ENCODE assay signal across 2 cellular contexts in the genomic region with DNA sequence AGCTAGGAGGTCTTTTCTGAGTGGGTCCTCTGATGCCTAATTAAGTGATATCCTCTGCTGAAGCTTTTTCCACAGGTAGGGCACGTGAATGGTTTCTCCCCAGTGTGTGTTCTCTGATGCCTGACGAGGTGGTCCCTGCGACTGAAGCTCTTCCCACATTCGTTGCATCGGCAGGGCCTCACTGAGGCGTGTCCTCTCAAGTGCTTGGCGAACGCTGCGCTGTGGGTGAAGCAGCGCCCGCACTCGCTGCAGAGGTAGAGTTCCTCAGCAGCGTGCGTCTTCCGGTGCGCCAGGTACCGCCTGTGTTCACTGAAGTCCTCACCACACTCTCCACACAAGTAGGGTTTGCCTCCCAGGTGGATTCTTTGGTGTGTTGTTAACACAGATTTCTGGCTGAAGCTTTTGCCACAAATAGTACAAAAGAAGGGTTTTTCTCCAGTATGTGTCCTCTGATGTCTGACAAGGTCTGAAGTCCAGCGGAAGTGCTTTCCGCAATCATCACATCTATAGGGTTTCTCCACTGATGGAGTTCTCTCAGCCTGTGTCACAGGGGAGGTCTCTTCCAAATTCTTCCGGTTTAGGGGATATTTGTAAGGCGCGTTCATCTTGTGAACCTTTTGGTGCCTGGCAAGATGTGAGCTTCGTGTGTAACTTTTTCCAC.
A peak's percentile ranks its signal among the peaks of the same experiment; 100 is the strongest.
TF ChIP-seq lines count a peak whose summit lies in the region.

No MANE protein-coding gene starts in this region.

TF ChIP-seq in IMR-90, 13 proteins besides CTCF, POLR2A, EP300 and RAD21:
- TF ChIP-seq CEBPB (IDR thresholded peaks at IDR 0.05; ENCODE audit: low read depth, low read length), result no peak
- TF ChIP-seq MAFK (IDR thresholded peaks at IDR 0.05; ENCODE audit: low read depth, low read length), result no peak
- no peak for TF ChIP-seq RCOR1 (IDR thresholded peaks at IDR 0.05; ENCODE audit: insufficient replicate concordance, low read length)
- no peak for TF ChIP-seq NFE2L2 (IDR thresholded peaks at IDR 0.05; ENCODE audit: low read depth, low read length)
- TF ChIP-seq, protein P1, sequence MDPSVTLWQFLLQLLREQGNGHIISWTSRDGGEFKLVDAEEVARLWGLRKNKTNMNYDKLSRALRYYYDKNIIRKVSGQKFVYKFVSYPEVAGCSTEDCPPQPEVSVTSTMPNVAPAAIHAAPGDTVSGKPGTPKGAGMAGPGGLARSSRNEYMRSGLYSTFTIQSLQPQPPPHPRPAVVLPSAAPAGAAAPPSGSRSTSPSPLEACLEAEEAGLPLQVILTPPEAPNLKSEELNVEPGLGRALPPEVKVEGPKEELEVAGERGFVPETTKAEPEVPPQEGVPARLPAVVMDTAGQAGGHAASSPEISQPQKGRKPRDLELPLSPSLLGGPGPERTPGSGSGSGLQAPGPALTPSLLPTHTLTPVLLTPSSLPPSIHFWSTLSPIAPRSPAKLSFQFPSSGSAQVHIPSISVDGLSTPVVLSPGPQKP (IDR thresholded peaks at IDR 0.05; ENCODE audit: borderline replicate concordance, low read depth, low read length), result no peak
- TF ChIP-seq BHLHE40 (IDR thresholded peaks at IDR 0.05; ENCODE audit: low read depth, low read length), result no peak
- TF ChIP-seq CHD1 (IDR thresholded peaks at IDR 0.05; ENCODE audit: low read depth, low read length), result no peak
- TF ChIP-seq MXI1 (IDR thresholded peaks at IDR 0.05; ENCODE audit: borderline replicate concordance, low read depth, low read length), result no peak
- TF ChIP-seq, protein P2, sequence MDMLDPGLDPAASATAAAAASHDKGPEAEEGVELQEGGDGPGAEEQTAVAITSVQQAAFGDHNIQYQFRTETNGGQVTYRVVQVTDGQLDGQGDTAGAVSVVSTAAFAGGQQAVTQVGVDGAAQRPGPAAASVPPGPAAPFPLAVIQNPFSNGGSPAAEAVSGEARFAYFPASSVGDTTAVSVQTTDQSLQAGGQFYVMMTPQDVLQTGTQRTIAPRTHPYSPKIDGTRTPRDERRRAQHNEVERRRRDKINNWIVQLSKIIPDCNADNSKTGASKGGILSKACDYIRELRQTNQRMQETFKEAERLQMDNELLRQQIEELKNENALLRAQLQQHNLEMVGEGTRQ (IDR thresholded peaks at IDR 0.05; ENCODE audit: low read depth, low read length), result no peak
- TF ChIP-seq RFX5 (IDR thresholded peaks at IDR 0.05; ENCODE audit: low read depth, low read length), result no peak
- no peak for TF ChIP-seq FOS (IDR thresholded peaks at IDR 0.05; ENCODE audit: low read depth, low read length)
- no peak for TF ChIP-seq MAZ (IDR thresholded peaks at IDR 0.05; ENCODE audit: borderline replicate concordance, low read depth, low read length)
- TF ChIP-seq SMC3 (IDR thresholded peaks at IDR 0.05; ENCODE audit: low read depth, low read length), result no peak

TF ChIP-seq in K562, 482 proteins besides CTCF, POLR2A, EP300 and RAD21:
- TF ChIP-seq NCOA6 (IDR thresholded peaks at IDR 0.05), result no peak
- TF ChIP-seq ZBTB17 (CRISPR knock-in tag; IDR thresholded peaks at IDR 0.05), result no peak
- TF ChIP-seq ZNF146 (CRISPR knock-in tag; IDR thresholded peaks at IDR 0.05; ENCODE audit: unreplicated experiment), result no peak
- TF ChIP-seq ZNF75A (CRISPR knock-in tag; IDR thresholded peaks at IDR 0.05), result peak; percentile 68; the same call in 1 of the 2 replicates
